ENCODE assay signal across 13 cellular contexts in genomic region chr21:38810034-38810825, GRCh38. TPM values are rescaled to one million over a fixed set of nuclear protein-coding genes. Genes with fewer than 3 reads are reported as not detected.
DNase-seq lines count a peak whose midpoint lies in the region; ATAC-seq and TF ChIP-seq lines count a peak whose summit lies in the region.
"Had no signal": no experiment of that assay in that cellular context is flagged by ENCODE, and none has a peak within 500 bp of the region (broad histone marks: within the 10 kb centered on the region; RNA-seq: fewer than 3 reads in every experiment).

No MANE protein-coding gene starts in this region.

- no peak overlapping the region for H3K23ac ChIP-seq in mesendoderm (ENCODE audit: low read length)

- peak overlapping the region; percentile 19 for H3K4me3 Mint-ChIP-seq in activated naive CD4-positive, alpha-beta T cell treated with anti-CD3 and anti-CD28 coated beads, Interleukin-2, amount 50 U/mL, for 24 hours
- no peak overlapping the region for H3K4me3 Mint-ChIP-seq in activated T-helper 1 cell treated with anti-CD3 and anti-CD28 coated beads, Interleukin-12 subunit alpha, Interleukin-12 subunit beta, Interleukin-2, Interleukin-4 antibody, amounts not matched to agents 30 ng/mL and 10 ng/mL and 1 ng/mL, durations not matched to agents 14 hours and 24 hours and 36 hours
- H3K4me3 Mint-ChIP-seq: stimulated activated memory B cell treated with anti-CD40 and anti-IgM and Interleukin-4, amounts not matched to agents 10 μg/mL and 1 μg/mL and 100 μg/mL, for 72 hours had no signal

- no peak overlapping the region for H2AK5ac ChIP-seq in mesendoderm (ENCODE audit: low read length)

- no peak for TF ChIP-seq EP300 in upper lobe of left lung (IDR thresholded peaks at IDR 0.05)

- no peaks in the 10 kb centered on the region for H3K9me3 Mint-ChIP-seq in activated naive CD4-positive, alpha-beta T cell treated with anti-CD3 and anti-CD28 coated beads, Interleukin-2, amount 50 U/mL, for 24 hours
- no peaks in the 10 kb centered on the region for H3K9me3 Mint-ChIP-seq in activated naive CD4-positive, alpha-beta T cell treated with anti-CD3 and anti-CD28 coated beads, Interleukin-2, amount 50 U/mL, for 72 hours
- H3K9me3 Mint-ChIP-seq in activated T-helper 1 cell treated with anti-CD3 and anti-CD28 coated beads, Interleukin-12 subunit alpha, Interleukin-12 subunit beta, Interleukin-2, Interleukin-4 antibody, amounts not matched to agents 30 ng/mL and 10 ng/mL and 1 ng/mL, durations not matched to agents 14 hours and 24 hours and 36 hours = no peaks in the 10 kb centered on the region
- H3K9me3 Mint-ChIP-seq: stimulated activated memory B cell treated with anti-CD40 and anti-IgM and Interleukin-4, amounts not matched to agents 10 μg/mL and 1 μg/mL and 100 μg/mL, for 72 hours had no signal

- H2BK5ac ChIP-seq in mesendoderm (ENCODE audit: low read length) = no peak overlapping the region

- no peak overlapping the region for H3K18ac ChIP-seq in mesendoderm (ENCODE audit: low read length)

- intact Hi-C loops in activated T-helper 1 cell treated with anti-CD3 and anti-CD28 coated beads, Interleukin-12 subunit alpha, Interleukin-12 subunit beta, Interleukin-2, Interleukin-4 antibody, amounts not matched to agents 30 ng/mL and 10 ng/mL and 1 ng/mL, durations not matched to agents 14 hours and 24 hours and 36 hours (cut with micrococcal nuclease) = no loop called here

- H3K27me3 ChIP-seq in mesendoderm (ENCODE audit: insufficient read depth, low read length, poor library complexity) (no peaks in the 10 kb centered on the region), upper lobe of left lung (no peaks in the 10 kb centered on the region)

- H2BK120ac ChIP-seq in mesendoderm (ENCODE audit: low read depth, low read length) = no peak overlapping the region

- H3K27ac ChIP-seq in coronary artery (peak overlapping the region in 1 of 2 donors; percentile 69), mesendoderm (ENCODE audit: low read depth, low read length) (no peak overlapping the region), upper lobe of left lung (peak overlapping the region; percentile 97 to 99 (median 98))

- H3K4me3 ChIP-seq in coronary artery = no peak overlapping the region
- H3K4me3 ChIP-seq in mesendoderm (ENCODE audit: low read length) = no peak overlapping the region
- H3K4me3 ChIP-seq in upper lobe of left lung = peak overlapping the region in 3 of 4 donors; percentile 60 to 90 (median 84)

- H3K36me3 Mint-ChIP-seq in activated naive CD4-positive, alpha-beta T cell treated with anti-CD3 and anti-CD28 coated beads, Interleukin-2, amount 50 U/mL, for 24 hours = peaks cover 26% of the 10 kb centered on the region
- peaks cover 60 to 63% of the 10 kb centered on the region in 2 donors for H3K36me3 Mint-ChIP-seq in activated naive CD4-positive, alpha-beta T cell treated with anti-CD3 and anti-CD28 coated beads, Interleukin-2, amount 50 U/mL, for 72 hours
- peaks cover 58% of the 10 kb centered on the region for H3K36me3 Mint-ChIP-seq in activated T-helper 1 cell treated with anti-CD3 and anti-CD28 coated beads, Interleukin-12 subunit alpha, Interleukin-12 subunit beta, Interleukin-2, Interleukin-4 antibody, amounts not matched to agents 30 ng/mL and 10 ng/mL and 1 ng/mL, durations not matched to agents 14 hours and 24 hours and 36 hours (ENCODE audit: low read depth)

- H3K4ac ChIP-seq in mesendoderm (ENCODE audit: low read depth, low read length) = no peak overlapping the region

- TF ChIP-seq CTCF in coronary artery (IDR thresholded peaks at IDR 0.05) (no peak), upper lobe of left lung (IDR thresholded peaks at IDR 0.05) (no peak)

- ATAC-seq in activated naive CD4-positive, alpha-beta T cell treated with anti-CD3 and anti-CD28 coated beads, Interleukin-2, amount 50 U/mL, for 72 hours = no peak
- no peak for ATAC-seq in upper lobe of left lung (ENCODE audit: low FRiP score in 2 of 2)
- ATAC-seq: stimulated activated memory B cell treated with anti-CD40 and anti-IgM and Interleukin-4, amounts not matched to agents 10 μg/mL and 1 μg/mL and 100 μg/mL, for 72 hours had no signal

- no peak overlapping the region for H3K4me2 ChIP-seq in mesendoderm (ENCODE audit: low read length)

- WGBS in mesendoderm (ENCODE audit: extremely low coverage, insufficient coverage, low lambda C conversion rate) = no CpG with 5 or more reads among the region's 8 CpGs
- WGBS in upper lobe of left lung, 2 donors = 59 to 65% methylated on average over 8 of the region's 8 CpGs

- no peaks in the 10 kb centered on the region for H3K9me3 ChIP-seq in upper lobe of left lung

- H3K27ac Mint-ChIP-seq in activated naive CD4-positive, alpha-beta T cell treated with anti-CD3 and anti-CD28 coated beads, Interleukin-2, amount 50 U/mL, for 24 hours = peak overlapping the region; percentile 35
- no peak overlapping the region for H3K27ac Mint-ChIP-seq in activated naive CD4-positive, alpha-beta T cell treated with anti-CD3 and anti-CD28 coated beads, Interleukin-2, amount 50 U/mL, for 72 hours
- H3K27ac Mint-ChIP-seq in activated T-helper 1 cell treated with anti-CD3 and anti-CD28 coated beads, Interleukin-12 subunit alpha, Interleukin-12 subunit beta, Interleukin-2, Interleukin-4 antibody, amounts not matched to agents 30 ng/mL and 10 ng/mL and 1 ng/mL, durations not matched to agents 14 hours and 24 hours and 36 hours = no peak overlapping the region
- H3K27ac Mint-ChIP-seq: stimulated activated memory B cell treated with anti-CD40 and anti-IgM and Interleukin-4, amounts not matched to agents 10 μg/mL and 1 μg/mL and 100 μg/mL, for 72 hours had no signal

- no peaks in the 10 kb centered on the region for H3K27me3 Mint-ChIP-seq in activated naive CD4-positive, alpha-beta T cell treated with anti-CD3 and anti-CD28 coated beads, Interleukin-2, amount 50 U/mL, for 24 hours
- peaks cover 2% of the 10 kb centered on the region for H3K27me3 Mint-ChIP-seq in activated T-helper 1 cell treated with anti-CD3 and anti-CD28 coated beads, Interleukin-12 subunit alpha, Interleukin-12 subunit beta, Interleukin-2, Interleukin-4 antibody, amounts not matched to agents 30 ng/mL and 10 ng/mL and 1 ng/mL, durations not matched to agents 14 hours and 24 hours and 36 hours (ENCODE audit: insufficient read depth)
- H3K27me3 Mint-ChIP-seq: stimulated activated memory B cell treated with anti-CD40 and anti-IgM and Interleukin-4, amounts not matched to agents 10 μg/mL and 1 μg/mL and 100 μg/mL, for 72 hours had no signal

- no peak overlapping the region for H4K5ac ChIP-seq in mesendoderm (ENCODE audit: low read length)

- no peak overlapping the region for H4K8ac ChIP-seq in mesendoderm (ENCODE audit: low read depth, low read length)

- no peak overlapping the region for H3K9ac ChIP-seq in mesendoderm (ENCODE audit: low read length)

- no peak for DNase-seq in activated naive CD4-positive, alpha-beta T cell treated with anti-CD3 and anti-CD28 coated beads, Interleukin-2, amount 50 U/mL, for 72 hours (ENCODE audit: low spot score in 2 of 2)
- DNase-seq in coronary artery (ENCODE audit: low spot score) (peak; percentile 41), mesendoderm (no peak), upper lobe of left lung (no peak), kidney tubule cell (ENCODE audit: low spot score) (no peak), hypothalamus (lab: John Stamatoyannopoulos, UW) (no peak)
- DNase-seq in activated T-helper 1 cell treated with anti-CD3 and anti-CD28 coated beads, Interleukin-12 subunit alpha, Interleukin-12 subunit beta, Interleukin-2, Interleukin-4 antibody, amounts not matched to agents 30 ng/mL and 10 ng/mL and 1 ng/mL, durations not matched to agents 14 hours and 24 hours and 36 hours (ENCODE audit: low spot score) = no peak
- DNase-seq: ACHN, midbrain, NCI-H510A treated with DMSO at 0.1 percent for 48 hours, SW 1271 had no signal

- H3K79me1 ChIP-seq in mesendoderm (ENCODE audit: low read length) = peaks cover 11% of the 10 kb centered on the region

- H3K36me3 ChIP-seq in mesendoderm (ENCODE audit: control insufficient read depth, insufficient read depth, low read length) (peaks cover 8% of the 10 kb centered on the region), upper lobe of left lung (peaks cover 24 to 70% (median 34%) of the 10 kb centered on the region in 4 donors)

- peak overlapping the region; percentile 22 for H3K56ac ChIP-seq in mesendoderm (ENCODE audit: low read length)

- TF ChIP-seq POLR2A in upper lobe of left lung (IDR thresholded peaks at IDR 0.05) = no peak

- H2BK15ac ChIP-seq in mesendoderm (replicated peaks; ENCODE audit: low read depth) = no peak overlapping the region

- peaks cover 49% of the 10 kb centered on the region for H3K79me2 ChIP-seq in mesendoderm (ENCODE audit: control insufficient read depth, insufficient read depth, low read length)

- H3K4me1 ChIP-seq in mesendoderm (ENCODE audit: control insufficient read depth, low read depth, low read length) = peaks cover 23% of the 10 kb centered on the region
- peaks cover 48 to 73% (median 55%) of the 10 kb centered on the region in 4 donors for H3K4me1 ChIP-seq in upper lobe of left lung

- H3K4me1 Mint-ChIP-seq in activated naive CD4-positive, alpha-beta T cell treated with anti-CD3 and anti-CD28 coated beads, Interleukin-2, amount 50 U/mL, for 24 hours = peaks cover 37% of the 10 kb centered on the region
- H3K4me1 Mint-ChIP-seq in activated T-helper 1 cell treated with anti-CD3 and anti-CD28 coated beads, Interleukin-12 subunit alpha, Interleukin-12 subunit beta, Interleukin-2, Interleukin-4 antibody, amounts not matched to agents 30 ng/mL and 10 ng/mL and 1 ng/mL, durations not matched to agents 14 hours and 24 hours and 36 hours (ENCODE audit: low read depth) = peaks cover 33% of the 10 kb centered on the region

RNA-seq across cellular contexts. Expression of gene ETS2, which starts 4.5 kb away (rescaled TPM):
- 10 to 100 TPM; 35.8 to 48.3 TPM for total RNA-seq in activated naive CD4-positive, alpha-beta T cell treated with anti-CD3 and anti-CD28 coated beads, Interleukin-2, amount 50 U/mL, for 72 hours
- 54.1 TPM for polyA plus RNA-seq in mesendoderm (2013, experiment 1 of 2)
- 53.4 TPM for polyA plus RNA-seq in mesendoderm (2013, experiment 2 of 2)
- 100 to 1,000 TPM in 5 of 6 donors, 10 to 100 TPM in 1; 70.2 to 215 (median 143) TPM for total RNA-seq in upper lobe of left lung
- total RNA-seq in activated T-helper 1 cell treated with anti-CD3 and anti-CD28 coated beads, Interleukin-12 subunit alpha, Interleukin-12 subunit beta, Interleukin-2, Interleukin-4 antibody, amounts not matched to agents 30 ng/mL and 10 ng/mL and 1 ng/mL, durations not matched to agents 14 hours and 24 hours and 36 hours = 22.9 and 25.8 TPM in 2 replicates

Comparison
In these comparisons a context has a peak if more than half of its experiments do, and no peak if none do; other contexts are left out.
1. H3K4me3 ChIP-seq: peak in upper lobe of left lung (3 of 4); none in coronary artery (single experiment) and mesendoderm (single experiment).